ENCODE assay signal across 15 cellular contexts in genomic region chr22:47012589-47013365, GRCh38.
DNase-seq lines count a peak whose midpoint lies in the region; ATAC-seq, FAIRE-seq and TF ChIP-seq lines count a peak whose summit lies in the region.
"Had no signal": no experiment of that assay in that cellular context is flagged by ENCODE, and none has a peak within 500 bp of the region (broad histone marks: within the 10 kb centered on the region; RNA-seq: fewer than 3 reads in every experiment).

No MANE protein-coding gene starts in this region.

- FAIRE-seq in RCC 7860 (lab: Jason Lieb, UNC), result no peak

- H3K4me1 ChIP-seq in left ventricle myocardium inferior (no peaks in the 10 kb centered on the region), right atrium auricular region (no peaks in the 10 kb centered on the region), foreskin keratinocyte (no peaks in the 10 kb centered on the region)

- H3K36me3 Mint-ChIP-seq in type B pancreatic cell, result no peaks in the 10 kb centered on the region

- no peak overlapping the region for H3K27ac ChIP-seq in left ventricle myocardium inferior (replicated peaks)
- no peak overlapping the region for H3K27ac ChIP-seq in right atrium auricular region
- H3K27ac ChIP-seq in foreskin keratinocyte, result no peak overlapping the region
- H3K27ac ChIP-seq: neutrophil had no signal

- no peak for ATAC-seq in foreskin keratinocyte

- DNase-seq in left ventricle myocardium inferior (no peak), right atrium auricular region (ENCODE audit: low spot score) (no peak), RCC 7860 (ENCODE audit: low spot score) (peak; percentile 25), foreskin keratinocyte (no peak), type B pancreatic cell (ENCODE audit: extremely low spot score, unreplicated experiment) (no peak), DMS 273 (lab: John Stamatoyannopoulos, UW; ENCODE audit: unreplicated experiment) (no peak)
- DNase-seq in stimulated activated CD4-positive, alpha-beta T cell treated with anti-CD3 and anti-CD28 coated beads, Interleukin-4, amount 100 ng/mL, for 4 hours, result no peak
- DNase-seq in stimulated activated CD4-positive, alpha-beta T cell treated with anti-CD3 and anti-CD28 coated beads, Interleukin-1b, Interleukin-23, amount 100 ng/mL, for 48 hours, result no peak
- DNase-seq: amygdala, COR-L47, erythroblast, islet precursor cell, NCI-H526 treated with DMSO at 0.1 percent for 48 hours, trophoblast cell had no signal

- H3K27me3 ChIP-seq in left ventricle myocardium inferior (ENCODE audit: low read depth) (no peaks in the 10 kb centered on the region), right atrium auricular region (no peaks in the 10 kb centered on the region), foreskin keratinocyte (no peaks in the 10 kb centered on the region)
- H3K27me3 ChIP-seq: neutrophil had no signal

- H3K9me3 Mint-ChIP-seq in type B pancreatic cell, result no peaks in the 10 kb centered on the region

- no peaks in the 10 kb centered on the region for H3K9me3 ChIP-seq in left ventricle myocardium inferior (replicated peaks)
- no peaks in the 10 kb centered on the region for H3K9me3 ChIP-seq in right atrium auricular region
- H3K9me3 ChIP-seq: neutrophil had no signal

- intact Hi-C loops in left ventricle myocardium inferior (cut with micrococcal nuclease), result no loop called here

- H3K4me3 Mint-ChIP-seq in type B pancreatic cell, result peak overlapping the region; percentile 62

- peak overlapping the region; percentile 74 for H3K27ac Mint-ChIP-seq in type B pancreatic cell

- peaks cover 22% of the 10 kb centered on the region for H3K4me1 Mint-ChIP-seq in type B pancreatic cell (ENCODE audit: unreplicated experiment)

- H3K36me3 ChIP-seq in left ventricle myocardium inferior, result no peaks in the 10 kb centered on the region
- peaks cover 8% of the 10 kb centered on the region for H3K36me3 ChIP-seq in right atrium auricular region

- no peak overlapping the region for H3K4me3 ChIP-seq in left ventricle myocardium inferior
- no peak overlapping the region for H3K4me3 ChIP-seq in right atrium auricular region

- TF ChIP-seq CTCF in left ventricle myocardium inferior (IDR thresholded peaks at IDR 0.05; ENCODE audit: borderline replicate concordance) (peak; percentile 17), right atrium auricular region (IDR thresholded peaks at IDR 0.05) (no peak), foreskin keratinocyte (conservative IDR thresholded peaks at IDR 0.05) (peak; percentile 20), type B pancreatic cell (conservative IDR thresholded peaks at IDR 0.05) (peak; percentile 52)

- H3K27me3 Mint-ChIP-seq in type B pancreatic cell, result no peaks in the 10 kb centered on the region

Comparison
In these comparisons a context has a peak if more than half of its experiments do, and no peak if none do; other contexts are left out.
1. CTCF ChIP-seq: peak in left ventricle myocardium inferior (single experiment), foreskin keratinocyte (single experiment) and type B pancreatic cell (single experiment); none in right atrium auricular region (0 of 2).